In the genomic region with DNA sequence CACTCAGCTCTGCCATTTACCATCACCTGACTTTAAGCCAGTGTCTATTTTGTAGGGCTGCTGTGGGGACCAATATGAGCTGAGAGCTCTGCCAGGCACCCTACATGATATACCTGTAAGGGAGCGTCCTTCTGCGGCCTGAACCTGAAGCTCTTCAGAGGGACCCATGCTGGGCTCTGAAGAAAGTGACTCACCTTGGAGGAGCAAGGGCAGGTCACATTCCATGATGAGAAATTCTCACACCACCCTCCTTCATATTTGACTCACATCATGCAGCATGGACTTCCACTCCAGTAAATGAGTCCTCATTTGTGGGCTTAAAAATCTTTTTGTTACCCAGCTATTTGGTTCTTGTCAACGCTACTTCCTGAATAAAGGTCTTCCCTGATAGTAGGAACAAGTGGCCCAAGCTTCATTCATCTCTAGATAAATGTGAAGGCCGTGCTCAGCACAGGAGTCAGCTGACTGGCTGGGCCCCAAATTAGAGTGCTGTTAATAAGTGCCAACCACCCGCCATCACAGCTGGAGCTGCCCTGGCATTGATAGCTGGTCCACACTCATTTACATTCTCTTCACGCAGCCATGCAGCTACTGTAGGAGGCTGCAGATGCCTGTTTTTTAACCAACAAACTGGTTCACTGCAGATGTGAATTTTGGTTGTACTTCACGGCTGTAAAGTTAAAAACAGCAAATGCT, we compare ENCODE assay signal across 9 cellular contexts.
DNase-seq lines count a peak whose midpoint lies in the region; ATAC-seq and TF ChIP-seq lines count a peak whose summit lies in the region.
"Had no signal": no experiment of that assay in that cellular context is flagged by ENCODE, and none has a peak within 500 bp of the region (broad histone marks: within the 10 kb centered on the region; RNA-seq: fewer than 3 reads in every experiment).

No MANE protein-coding gene starts in this region.

- TF ChIP-seq CTCF in activated CD8-positive, alpha-beta T cell treated with anti-CD3 and anti-CD28 coated beads for 36 hours (IDR thresholded peaks at IDR 0.05) = no peak
- no peak for TF ChIP-seq CTCF in astrocyte of the spinal cord (IDR thresholded peaks at IDR 0.05; ENCODE audit: low read depth, low read length)
- TF ChIP-seq CTCF in tibial artery (IDR thresholded peaks at IDR 0.05) = no peak

- in situ Hi-C loops in astrocyte of the spinal cord (cut with HindIII; ENCODE audit: low sequenced_read_pairs) = no loop called here

- no peak for ATAC-seq in activated CD8-positive, alpha-beta T cell treated with anti-CD3 and anti-CD28 coated beads for 36 hours
- ATAC-seq in activated CD8-positive, alpha-beta T cell treated with anti-CD3 and anti-CD28 coated beads, Interleukin-2, amount 10 ng/mL, durations not matched to agents 7 days and 5 days = no peak

- no peaks in the 10 kb centered on the region for H3K27me3 Mint-ChIP-seq in activated CD8-positive, alpha-beta T cell treated with anti-CD3 and anti-CD28 coated beads for 36 hours
- H3K27me3 Mint-ChIP-seq in activated CD8-positive, alpha-beta T cell treated with anti-CD3 and anti-CD28 coated beads, Interleukin-2, amount 10 ng/mL, durations not matched to agents 7 days and 5 days (ENCODE audit: low read depth) = no peaks in the 10 kb centered on the region

- H3K27ac ChIP-seq in tibial artery = peak overlapping the region; percentile 52 to 61

- no peak overlapping the region for H3K4me3 Mint-ChIP-seq in activated CD8-positive, alpha-beta T cell treated with anti-CD3 and anti-CD28 coated beads for 36 hours
- H3K4me3 Mint-ChIP-seq in activated CD8-positive, alpha-beta T cell treated with anti-CD3 and anti-CD28 coated beads, Interleukin-2, amount 10 ng/mL, durations not matched to agents 7 days and 5 days = no peak overlapping the region

- H3K4me1 ChIP-seq in tibial artery = peaks cover 0 to 43% (median 28%) of the 10 kb centered on the region in 4 donors

- intact Hi-C loops in activated CD8-positive, alpha-beta T cell treated with anti-CD3 and anti-CD28 coated beads for 36 hours (cut with micrococcal nuclease) = loop anchor here (5.0 kb wide), 1 partner anchor 36 kb away; no protein-coding TSS in a partner anchor
- intact Hi-C loops in tibial artery (cut with DNase I; ENCODE audit: low total_unique reads) = no loop called here

- H3K9me3 Mint-ChIP-seq in activated CD8-positive, alpha-beta T cell treated with anti-CD3 and anti-CD28 coated beads for 36 hours = no peaks in the 10 kb centered on the region
- H3K9me3 Mint-ChIP-seq in activated CD8-positive, alpha-beta T cell treated with anti-CD3 and anti-CD28 coated beads, Interleukin-2, amount 10 ng/mL, durations not matched to agents 7 days and 5 days (ENCODE audit: insufficient read depth) = no peaks in the 10 kb centered on the region

- DNase-seq in activated CD8-positive, alpha-beta T cell treated with anti-CD3 and anti-CD28 coated beads for 36 hours = no peak
- DNase-seq in activated CD8-positive, alpha-beta T cell treated with anti-CD3 and anti-CD28 coated beads, Interleukin-2, amount 10 ng/mL, durations not matched to agents 7 days and 5 days = no peak
- peak; percentile 30 for DNase-seq in astrocyte of the spinal cord (ENCODE audit: low read depth, low spot score)
- DNase-seq in kidney tubule cell (ENCODE audit: low spot score) = peak; percentile 94
- DNase-seq in tibial artery = no peak
- no peak for DNase-seq in NCI-H526 treated with DMSO at 0.1 percent for 48 hours (lab: John Stamatoyannopoulos, UW)
- no peak for DNase-seq in iPS-NIHi7 (ENCODE audit: extremely low spot score)
- DNase-seq in stimulated activated CD4-positive, alpha-beta T cell treated with anti-CD3 and anti-CD28 coated beads, Interleukin-4, amount 100 ng/mL, for 24 hours = no peak
- DNase-seq: NCI-H187 had no signal

- CTCF ChIA-PET in activated CD8-positive, alpha-beta T cell treated with anti-CD3 and anti-CD28 coated beads for 36 hours (lab: Charles Lee) = interaction anchor here (0.7 to 7.1 kb wide), 17 partner anchors 9 to 337 kb away, joined by 3 to 57 read pairs (median 4); no protein-coding TSS in a partner anchor
- CTCF ChIA-PET in activated CD8-positive, alpha-beta T cell treated with anti-CD3 and anti-CD28 coated beads, Interleukin-2, amount 10 ng/mL, durations not matched to agents 7 days and 5 days (lab: Charles Lee) = interaction anchor here (0.8 to 7.4 kb wide), 19 partner anchors 9 to 463 kb away, joined by 3 to 102 read pairs (median 8); no protein-coding TSS in a partner anchor

- peaks cover 82% of the 10 kb centered on the region for H3K4me1 Mint-ChIP-seq in activated CD8-positive, alpha-beta T cell treated with anti-CD3 and anti-CD28 coated beads for 36 hours (ENCODE audit: low read depth)
- H3K4me1 Mint-ChIP-seq in activated CD8-positive, alpha-beta T cell treated with anti-CD3 and anti-CD28 coated beads, Interleukin-2, amount 10 ng/mL, durations not matched to agents 7 days and 5 days (ENCODE audit: low read depth) = peaks cover 47% of the 10 kb centered on the region

- POLR2A ChIA-PET in activated CD8-positive, alpha-beta T cell treated with anti-CD3 and anti-CD28 coated beads for 36 hours (lab: Charles Lee) = interaction anchor here (0.5 to 9.1 kb wide), 12 partner anchors 9 to 208 kb away, joined by 3 to 79 read pairs (median 4); no protein-coding TSS in a partner anchor
- POLR2A ChIA-PET in activated CD8-positive, alpha-beta T cell treated with anti-CD3 and anti-CD28 coated beads, Interleukin-2, amount 10 ng/mL, durations not matched to agents 7 days and 5 days (lab: Charles Lee) = interaction anchor here (0.6 to 3.0 kb wide), 5 partner anchors 15 to 179 kb away, joined by 3 to 14 read pairs (median 4); no protein-coding TSS in a partner anchor

- H3K36me3 Mint-ChIP-seq in activated CD8-positive, alpha-beta T cell treated with anti-CD3 and anti-CD28 coated beads for 36 hours (ENCODE audit: low read depth) = peaks cover 56% of the 10 kb centered on the region
- peaks cover 40% of the 10 kb centered on the region for H3K36me3 Mint-ChIP-seq in activated CD8-positive, alpha-beta T cell treated with anti-CD3 and anti-CD28 coated beads, Interleukin-2, amount 10 ng/mL, durations not matched to agents 7 days and 5 days (ENCODE audit: low read depth)

- no peaks in the 10 kb centered on the region for H3K27me3 ChIP-seq in tibial artery

- H3K9me3 ChIP-seq in tibial artery = no peaks in the 10 kb centered on the region

- no peak overlapping the region for H3K4me3 ChIP-seq in astrocyte of the spinal cord (ENCODE audit: low read depth, low read length)
- H3K4me3 ChIP-seq in tibial artery = no peak overlapping the region

- H3K27ac Mint-ChIP-seq in activated CD8-positive, alpha-beta T cell treated with anti-CD3 and anti-CD28 coated beads for 36 hours = peak overlapping the region; percentile 93
- H3K27ac Mint-ChIP-seq in activated CD8-positive, alpha-beta T cell treated with anti-CD3 and anti-CD28 coated beads, Interleukin-2, amount 10 ng/mL, durations not matched to agents 7 days and 5 days = no peak overlapping the region

- peaks cover 6 to 31% (median 13%) of the 10 kb centered on the region in 3 donors for H3K36me3 ChIP-seq in tibial artery

Comparison
In these comparisons a context has a peak if more than half of its experiments do, and no peak if none do; other contexts are left out.
1. DNase-seq: peak in astrocyte of the spinal cord (single experiment) and kidney tubule cell (single experiment); none in activated CD8-positive, alpha-beta T cell treated with anti-CD3 and anti-CD28 coated beads for 36 hours (single experiment), activated CD8-positive, alpha-beta T cell treated with anti-CD3 and anti-CD28 coated beads, Interleukin-2, amount 10 ng/mL, durations not matched to agents 7 days and 5 days (single experiment), tibial artery (0 of 2), NCI-H526 treated with DMSO at 0.1 percent for 48 hours (single experiment), iPS-NIHi7 (single experiment) and stimulated activated CD4-positive, alpha-beta T cell treated with anti-CD3 and anti-CD28 coated beads, Interleukin-4, amount 100 ng/mL, for 24 hours (single experiment).